Comparison of ENCODE assay signal across 22 cellular contexts in genomic region chrX:127317159-127317558, GRCh38.
"Had no signal": no experiment of that assay in that cellular context is flagged by ENCODE, and none has a peak within 500 bp of the region (broad histone marks: within the 10 kb centered on the region; RNA-seq: fewer than 3 reads in every experiment).

No MANE protein-coding gene starts in this region.

- DNase-seq: dorsolateral prefrontal cortex; effector CD4-positive, alpha-beta T cell; foreskin fibroblast; gastrocnemius medialis; head of caudate nucleus; left ventricle myocardium superior; lower lobe of right lung; naive thymus-derived CD8-positive, alpha-beta T cell; nephron progenitor cell; nucleus accumbens; ovary; psoas muscle; right cardiac atrium; sigmoid colon; stimulated activated CD4-positive, alpha-beta T cell treated with anti-CD3 and anti-CD28 coated beads, Interleukin-4, amount 100 ng/mL, for 4 hours; stimulated activated naive CD8-positive, alpha-beta T cell treated with anti-CD3 and anti-CD28 coated beads, Interleukin-15, Interleukin-2, amounts not matched to agents 100 U/mL and 50 U/mL, for 24 hours; substantia nigra; testis; tibial artery had no signal

- H3K4me1 Mint-ChIP-seq: naive thymus-derived CD8-positive, alpha-beta T cell; nephron progenitor cell; stimulated activated memory B cell treated with anti-CD40 and anti-IgM and Interleukin-4, amounts not matched to agents 10 μg/mL and 1 μg/mL and 100 μg/mL, for 72 hours had no signal

- H3K27me3 ChIP-seq: gastrocnemius medialis, ovary, sigmoid colon, testis, tibial artery had no signal

- ATAC-seq: esophagus mucosa; gastrocnemius medialis; left ventricle myocardium superior; lower lobe of right lung; naive thymus-derived CD8-positive, alpha-beta T cell; psoas muscle; right cardiac atrium; stimulated activated memory B cell treated with anti-CD40 and anti-IgM and Interleukin-4, amounts not matched to agents 10 μg/mL and 1 μg/mL and 100 μg/mL, for 72 hours; stimulated activated naive CD8-positive, alpha-beta T cell treated with anti-CD3 and anti-CD28 coated beads, Interleukin-15, Interleukin-2, amounts not matched to agents 100 U/mL and 50 U/mL, for 24 hours had no signal

- H3K4me3 Mint-ChIP-seq: naive thymus-derived CD8-positive, alpha-beta T cell; nephron progenitor cell; stimulated activated memory B cell treated with anti-CD40 and anti-IgM and Interleukin-4, amounts not matched to agents 10 μg/mL and 1 μg/mL and 100 μg/mL, for 72 hours; type B pancreatic cell had no signal

- H3K36me3 Mint-ChIP-seq: naive thymus-derived CD8-positive, alpha-beta T cell; stimulated activated memory B cell treated with anti-CD40 and anti-IgM and Interleukin-4, amounts not matched to agents 10 μg/mL and 1 μg/mL and 100 μg/mL, for 72 hours; type B pancreatic cell had no signal

- H3K27me3 Mint-ChIP-seq: stimulated activated memory B cell treated with anti-CD40 and anti-IgM and Interleukin-4, amounts not matched to agents 10 μg/mL and 1 μg/mL and 100 μg/mL, for 72 hours; type B pancreatic cell had no signal

- H3K4me1 ChIP-seq: gastrocnemius medialis, lower lobe of right lung, psoas muscle, sigmoid colon, testis, tibial artery had no signal

- H3K9me3 ChIP-seq: gastrocnemius medialis, lower lobe of right lung, ovary, psoas muscle, sigmoid colon, testis, tibial artery had no signal

- H3K4me3 ChIP-seq: dorsolateral prefrontal cortex, gastrocnemius medialis, lower lobe of right lung, ovary, psoas muscle, sigmoid colon, testis, tibial artery had no signal

- H3K36me3 ChIP-seq: gastrocnemius medialis, lower lobe of right lung, ovary, sigmoid colon, tibial artery had no signal

- H3K27ac ChIP-seq: dorsolateral prefrontal cortex, gastrocnemius medialis, lower lobe of right lung, ovary, psoas muscle, sigmoid colon, testis, tibial artery had no signal

- H3K9me3 Mint-ChIP-seq: nephron progenitor cell, type B pancreatic cell had no signal

- H3K27ac Mint-ChIP-seq: naive thymus-derived CD8-positive, alpha-beta T cell; nephron progenitor cell; stimulated activated memory B cell treated with anti-CD40 and anti-IgM and Interleukin-4, amounts not matched to agents 10 μg/mL and 1 μg/mL and 100 μg/mL, for 72 hours; type B pancreatic cell had no signal
